In genomic region chrX:150486011-150486410, GRCh38 we compare ENCODE assay signal across 8 cellular contexts.
DNase-seq lines count a peak whose midpoint lies in the region; ATAC-seq and TF ChIP-seq lines count a peak whose summit lies in the region.

No MANE protein-coding gene starts in this region.

- H3K4me3 Mint-ChIP-seq in activated CD4-positive, alpha-beta T cell treated with anti-CD3 and anti-CD28 coated beads for 36 hours = no peak overlapping the region
- no peak overlapping the region for H3K4me3 Mint-ChIP-seq in stimulated activated naive CD8-positive, alpha-beta T cell treated with anti-CD3 and anti-CD28 coated beads, Interleukin-15, amount 100 ng/mL, for 72 hours

- H3K4me1 Mint-ChIP-seq in activated CD4-positive, alpha-beta T cell treated with anti-CD3 and anti-CD28 coated beads for 36 hours = peaks cover 26% of the 10 kb centered on the region
- H3K4me1 Mint-ChIP-seq in stimulated activated naive CD8-positive, alpha-beta T cell treated with anti-CD3 and anti-CD28 coated beads, Interleukin-15, amount 100 ng/mL, for 72 hours = peaks cover 28% of the 10 kb centered on the region

- H3K9me3 Mint-ChIP-seq in activated CD4-positive, alpha-beta T cell treated with anti-CD3 and anti-CD28 coated beads for 36 hours (ENCODE audit: low read depth) = no peaks in the 10 kb centered on the region
- no peaks in the 10 kb centered on the region for H3K9me3 Mint-ChIP-seq in stimulated activated naive CD8-positive, alpha-beta T cell treated with anti-CD3 and anti-CD28 coated beads, Interleukin-15, amount 100 ng/mL, for 72 hours

- CTCF ChIA-PET in activated CD4-positive, alpha-beta T cell treated with anti-CD3 and anti-CD28 coated beads for 36 hours (lab: Charles Lee) = interaction anchor here (0.5 to 1.9 kb wide), 5 partner anchors 9 to 122 kb away, joined by 3 to 7 read pairs (median 5); partner anchors contain the start of gene MAMLD1

- peak; percentile 7 for DNase-seq in NCI-H2196 (lab: John Stamatoyannopoulos, UW; ENCODE audit: unreplicated experiment)
- DNase-seq in NCI-H2196 treated with DMSO at 0.1 percent for 48 hours (lab: John Stamatoyannopoulos, UW; ENCODE audit: unreplicated experiment) = no peak
- peak; percentile 66 for DNase-seq in activated CD4-positive, alpha-beta T cell treated with anti-CD3 and anti-CD28 coated beads for 36 hours
- DNase-seq in dedifferentiated amniotic fluid mesenchymal stem cell (ENCODE audit: extremely low spot score) = peak; percentile 29
- DNase-seq in medulla oblongata (ENCODE audit: extremely low spot score) = peak; percentile 71
- DNase-seq in stimulated activated naive CD8-positive, alpha-beta T cell treated with anti-CD3 and anti-CD28 coated beads, Interleukin-15, amount 100 ng/mL, for 72 hours = peak; percentile 21 to 40

- POLR2A ChIA-PET in activated CD4-positive, alpha-beta T cell treated with anti-CD3 and anti-CD28 coated beads for 36 hours (lab: Charles Lee) = no interaction called here

- no peaks in the 10 kb centered on the region for H3K36me3 Mint-ChIP-seq in activated CD4-positive, alpha-beta T cell treated with anti-CD3 and anti-CD28 coated beads for 36 hours (ENCODE audit: low read depth)

- intact Hi-C loops in activated CD4-positive, alpha-beta T cell treated with anti-CD3 and anti-CD28 coated beads for 36 hours (cut with DNase I, micrococcal nuclease) = loop anchor here (2.0 to 10.0 kb wide), 4 partner anchors 37 to 524 kb away; no protein-coding TSS in a partner anchor

- no peak overlapping the region for H3K27ac Mint-ChIP-seq in activated CD4-positive, alpha-beta T cell treated with anti-CD3 and anti-CD28 coated beads for 36 hours
- H3K27ac Mint-ChIP-seq in stimulated activated naive CD8-positive, alpha-beta T cell treated with anti-CD3 and anti-CD28 coated beads, Interleukin-15, amount 100 ng/mL, for 72 hours = no peak overlapping the region

- H3K27me3 Mint-ChIP-seq in activated CD4-positive, alpha-beta T cell treated with anti-CD3 and anti-CD28 coated beads for 36 hours = no peaks in the 10 kb centered on the region
- H3K27me3 Mint-ChIP-seq in stimulated activated naive CD8-positive, alpha-beta T cell treated with anti-CD3 and anti-CD28 coated beads, Interleukin-15, amount 100 ng/mL, for 72 hours = no peaks in the 10 kb centered on the region

- peak; percentile 28 for ATAC-seq in activated CD4-positive, alpha-beta T cell treated with anti-CD3 and anti-CD28 coated beads for 36 hours
- ATAC-seq in stimulated activated naive CD8-positive, alpha-beta T cell treated with anti-CD3 and anti-CD28 coated beads, Interleukin-15, amount 100 ng/mL, for 72 hours = peak; percentile 54
- no peak for ATAC-seq in HG02973 (IDR thresholded peaks at IDR 0.05; ENCODE audit: unreplicated experiment)

- peak; percentile 52 for TF ChIP-seq CTCF in LNCAP (IDR thresholded peaks at IDR 0.05)
